ENCODE assay signal across 9 cellular contexts in the genomic region with DNA sequence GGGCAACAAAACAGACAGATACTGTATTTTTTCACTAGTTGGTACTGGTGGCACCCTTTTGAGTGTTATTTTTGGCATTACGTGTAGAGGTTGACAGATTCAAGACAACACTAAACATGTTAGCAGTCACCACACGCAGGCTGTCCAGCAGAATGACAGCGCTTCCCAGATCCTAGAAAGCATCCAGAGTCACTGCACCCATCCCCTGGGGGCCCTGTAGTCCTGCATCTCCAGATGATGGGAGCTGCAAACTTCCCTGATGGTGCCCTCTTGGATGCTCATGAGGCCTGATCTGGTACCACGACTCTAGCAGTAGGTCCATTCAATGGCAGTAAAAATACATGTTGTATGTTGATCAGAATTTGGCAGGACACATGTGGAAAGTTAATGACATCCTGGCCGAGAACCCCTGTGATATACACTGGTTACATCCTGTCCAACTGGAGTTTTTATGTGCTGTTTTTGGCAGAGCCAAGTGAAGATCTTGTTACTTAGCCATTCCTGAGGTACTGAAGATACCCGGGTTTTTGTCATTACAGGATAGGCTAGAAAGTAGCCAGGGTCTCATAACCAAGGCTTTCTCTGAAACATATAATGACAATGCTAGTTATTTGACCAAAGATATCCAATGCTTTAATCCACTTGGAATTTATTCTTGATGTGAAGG. TPM values are rescaled to one million over a fixed set of nuclear protein-coding genes. Genes with fewer than 3 reads are reported as not detected.
DNase-seq lines count a peak whose midpoint lies in the region; ATAC-seq and TF ChIP-seq lines count a peak whose summit lies in the region.
"Had no signal": no experiment of that assay in that cellular context is flagged by ENCODE, and none has a peak within 500 bp of the region (broad histone marks: within the 10 kb centered on the region; RNA-seq: fewer than 3 reads in every experiment).

No MANE protein-coding gene starts in this region.

- no peak for ATAC-seq in GM19351 (IDR thresholded peaks at IDR 0.05; ENCODE audit: unreplicated experiment)

- H3K4me3 ChIP-seq in sigmoid colon: no peak overlapping the region

- H3K9me3 ChIP-seq in sigmoid colon: no peaks in the 10 kb centered on the region

- intact Hi-C loops in sigmoid colon (cut with DNase I): no loop called here

- TF ChIP-seq CTCF in sigmoid colon (IDR thresholded peaks at IDR 0.05): no peak

- 72 to 78% methylated on average over 6 of the region's 6 CpGs for WGBS in sigmoid colon, 2 donors

- no peaks in the 10 kb centered on the region for H3K36me3 ChIP-seq in sigmoid colon

- TF ChIP-seq POLR2A in sigmoid colon (IDR thresholded peaks at IDR 0.05): no peak

- peak overlapping the region; percentile 89 to 95 (median 93) for H3K27ac ChIP-seq in sigmoid colon

- no peak for TF ChIP-seq EP300 in sigmoid colon (IDR thresholded peaks at IDR 0.05)

- in situ Hi-C loops in ACHN (cut with HindIII; ENCODE audit: low pct_ligation_motif_present, low pct_unique_long_range_greater_than_20kb, low sequenced_read_pairs): no loop called here

- peaks cover 0 to 56% (median 40%) of the 10 kb centered on the region in 4 donors for H3K4me1 ChIP-seq in sigmoid colon

- DNase-seq in Daoy (ENCODE audit: low read depth): peak; percentile 74
- DNase-seq in RKO (ENCODE audit: low spot score): peak; percentile 30
- peak; percentile 74 for DNase-seq in fibroblast of gingiva (ENCODE audit: low read depth)
- DNase-seq in sigmoid colon: no peak
- DNase-seq in iPS-NIHi11 (ENCODE audit: low spot score): no peak
- DNase-seq in RPMI8226: no peak
- DNase-seq in ACHN: no peak
- DNase-seq: kidney had no signal

- H3K27me3 ChIP-seq in sigmoid colon: no peaks in the 10 kb centered on the region

RNA-seq across cellular contexts. Expression of gene ABL1, which starts 1.6 kb away (rescaled TPM):
- 26.5 and 27.9 TPM in 2 replicates for total RNA-seq in Daoy (2014; rRNA removed; shearing (Covaris generic))
- total RNA-seq in sigmoid colon: 100 to 1,000 TPM in 2 of 4 donors, 10 to 100 TPM in 2; 69.6 to 127 (median 101) TPM
- polyA plus RNA-seq in sigmoid colon: 10 to 100 TPM; 24.5 to 50.0 (median 31.8) TPM

Comparison
In these comparisons a context has a peak if more than half of its experiments do, and no peak if none do; other contexts are left out.
1. DNase-seq: peak in Daoy (single experiment), RKO (single experiment) and fibroblast of gingiva (single experiment); none in sigmoid colon (single experiment), iPS-NIHi11 (single experiment), RPMI8226 (single experiment) and ACHN (single experiment).